In genomic region chr9:33030285-33030684, GRCh38 we compare ENCODE assay signal across 1 cellular context.
TF ChIP-seq lines count a peak whose summit lies in the region.

No MANE protein-coding gene starts in this region.

TF ChIP-seq in HepG2, 621 proteins besides CTCF, POLR2A, EP300 and RAD21:
- TF ChIP-seq MIER2 (CRISPR knock-in tag; IDR thresholded peaks at IDR 0.05) (0 out of 2 replicates have a peak, but pooled peaks have one; percentile 46), ZNF574 (CRISPR knock-in tag; IDR thresholded peaks at IDR 0.05) (no peak), REST (IDR thresholded peaks at IDR 0.05; ENCODE audit: borderline replicate concordance in 1 of 2, low read depth in 1 of 2, low read length in 2 of 2) (peak in 1 of 2 experiments; percentile 85; a peak in 2 of 4 replicates)
